8 cellular contexts compared by ENCODE assay signal in genomic region chr2:105744091-105744908, GRCh38. TPM values are rescaled to one million over a fixed set of nuclear protein-coding genes. Genes with fewer than 3 reads are reported as not detected.
DNase-seq lines count a peak whose midpoint lies in the region; ATAC-seq and TF ChIP-seq lines count a peak whose summit lies in the region.

No MANE protein-coding gene starts in this region.

- H3K9me3 ChIP-seq in SK-N-SH (no peaks in the 10 kb centered on the region), right cardiac atrium (ENCODE audit: control insufficient read depth, low read length) (no peaks in the 10 kb centered on the region)

- peak; percentile 72 for DNase-seq in Daoy (ENCODE audit: low read depth)
- peak; percentile 15 for DNase-seq in HT1080 (ENCODE audit: low read depth)
- peak; percentile 96 for DNase-seq in SK-N-SH
- DNase-seq in right cardiac atrium = peak; percentile 72 to 88 (median 88)
- DNase-seq in retinal pigment epithelial cell (ENCODE audit: low read depth) = no peak
- no peak for DNase-seq in NCI-H187 treated with DMSO at 0.1 percent for 48 hours (lab: John Stamatoyannopoulos, UW)

- peaks cover 36% of the 10 kb centered on the region for H4K20me1 ChIP-seq in SK-N-SH (ENCODE audit: insufficient read depth)

- peak overlapping the region; percentile 61 to 93 for H3K4me3 ChIP-seq in SK-N-SH (ENCODE audit: low read depth in 2 of 2, low read length in 1 of 2)
- H3K4me3 ChIP-seq in right cardiac atrium (ENCODE audit: low read length) = peak overlapping the region; percentile 85
- H3K4me3 ChIP-seq in retinal pigment epithelial cell (ENCODE audit: low read length) = peak overlapping the region; percentile 51

- TF ChIP-seq EP300 in SK-N-SH (IDR thresholded peaks at IDR 0.05; ENCODE audit: borderline replicate concordance in 1 of 2, low read depth in 1 of 2, low read length in 1 of 2) = no peak; a peak in 1 of 4 replicates

- peaks cover 6% of the 10 kb centered on the region for H3F3A ChIP-seq in SK-N-SH (replicated peaks; ENCODE audit: insufficient read depth)

- POLR2A ChIA-PET in SK-N-SH (lab: Yijun Ruan, JAX) = no interaction called here

- H3K4me1 ChIP-seq in SK-N-SH (ENCODE audit: control insufficient read depth in 1 of 2, insufficient read depth in 2 of 2, low read depth in 1 of 2, low read length in 1 of 2) (peaks cover 0 to 19% of the 10 kb centered on the region in 2 experiments; a peak in 2 of 4 replicates), right cardiac atrium (ENCODE audit: control insufficient read depth, insufficient read depth, low read length) (peaks cover 15% of the 10 kb centered on the region)

- no peak for TF ChIP-seq RAD21 in SK-N-SH (IDR thresholded peaks at IDR 0.05; ENCODE audit: low read length)

- intact Hi-C loops in right cardiac atrium (cut with DNase I) = loop anchor here in 1 of 4 donors (10.0 kb wide), 1 partner anchor 51 kb away; no protein-coding TSS in a partner anchor

- TF ChIP-seq CTCF in SK-N-SH (IDR thresholded peaks at IDR 0.05) = no peak
- TF ChIP-seq CTCF in retinal pigment epithelial cell (conservative IDR thresholded peaks at IDR 0.05; ENCODE audit: low read depth, low read length) = no peak

- H3K36me3 ChIP-seq in SK-N-SH (replicated peaks in 1 of 2; ENCODE audit: control insufficient read depth in 1 of 2, insufficient read depth in 2 of 2, low read length in 1 of 2) = no peaks in the 10 kb centered on the region

- H3K9me2 ChIP-seq in SK-N-SH = no peaks in the 10 kb centered on the region

- H3K27ac ChIP-seq in SK-N-SH (ENCODE audit: low read depth in 2 of 2, low read length in 1 of 2) = peak overlapping the region; percentile 31 to 68; a peak in 3 of 4 replicates
- H3K27ac ChIP-seq in angular gyrus (ENCODE audit: low read depth, low read length) = peak overlapping the region; percentile 29
- H3K27ac ChIP-seq in right cardiac atrium (ENCODE audit: low read length) = peak overlapping the region; percentile 86

- WGBS in SK-N-SH (ENCODE audit: low lambda C conversion rate) = 7% methylated on average over 22 of the region's 75 CpGs
- WGBS in right cardiac atrium = 1% methylated on average over 72 of the region's 75 CpGs

- H3K4me2 ChIP-seq in SK-N-SH = peak overlapping the region; percentile 68

- peak overlapping the region; percentile 71 for H2AFZ ChIP-seq in SK-N-SH (ENCODE audit: low read depth)

- peak overlapping the region; percentile 57; the same call in 1 of the 2 replicates for H3K9ac ChIP-seq in SK-N-SH

- ATAC-seq in GM21381 (IDR thresholded peaks at IDR 0.05; ENCODE audit: unreplicated experiment) = peak; percentile 78
- peak; percentile 93 for ATAC-seq in right cardiac atrium

- H3K79me2 ChIP-seq in SK-N-SH (ENCODE audit: insufficient read depth) = peaks cover 42% of the 10 kb centered on the region

- CTCF ChIA-PET in SK-N-SH (lab: Yijun Ruan, JAX) = interaction anchor here (1.6 to 2.1 kb wide), 2 partner anchors 21 to 167 kb away, joined by 5 to 7 read pairs; no protein-coding TSS in a partner anchor

- no peaks in the 10 kb centered on the region for H3K27me3 ChIP-seq in SK-N-SH (ENCODE audit: insufficient read depth)
- H3K27me3 ChIP-seq in right cardiac atrium (ENCODE audit: control insufficient read depth, insufficient read depth) = no peaks in the 10 kb centered on the region

TF ChIP-seq in SK-N-SH, 30 proteins besides CTCF, POLR2A, EP300 and RAD21:
- 0 out of 2 replicates have a peak, but pooled peaks have one; percentile 13 for TF ChIP-seq ELF1 (IDR thresholded peaks at IDR 0.05)
- no peak for TF ChIP-seq NFIC (IDR thresholded peaks at IDR 0.05; ENCODE audit: borderline replicate concordance)
- TF ChIP-seq USF2 (IDR thresholded peaks at IDR 0.05; ENCODE audit: borderline replicate concordance, low read depth, low read length) = no peak

RNA-seq across cellular contexts. Expression of gene NCK2, which starts 0.4 kb away (rescaled TPM):
- total RNA-seq in Daoy (2014; rRNA removed; shearing (Covaris generic)) = 20.5 and 25.7 TPM in 2 replicates
- total RNA-seq in HT1080 (2014; rRNA removed; shearing (Covaris generic)) = 39.9 and 51.3 TPM in 2 replicates
- polyA plus RNA-seq in HT1080 (2015; cell fraction: cytosol; rRNA removed) = 30.1 and 33.5 TPM in 2 replicates
- polyA plus RNA-seq in HT1080 (2015; cell fraction: nucleus; rRNA removed) = 10.8 and 12.7 TPM in 2 replicates
- 31.9 and 42.8 TPM in 2 replicates for polyA plus RNA-seq in SK-N-SH (2012; rRNA removed)
- polyA plus RNA-seq in SK-N-SH (2012; cell fraction: cytosol; rRNA removed) = 32.8 and 43.8 TPM in 2 replicates
- polyA plus RNA-seq in SK-N-SH (2012; cell fraction: nucleus; rRNA removed) = 9.3 and 13.0 TPM in 2 replicates
- 10 to 100 TPM; 29.9 to 39.5 (median 32.1) TPM for total RNA-seq in right cardiac atrium
- polyA plus RNA-seq in right cardiac atrium = 30.9 TPM

Comparison
In these comparisons a context has a peak if more than half of its experiments do, and no peak if none do; other contexts are left out.
1. DNase-seq: peak in Daoy (single experiment), HT1080 (single experiment), SK-N-SH (single experiment) and right cardiac atrium (3 of 3); none in retinal pigment epithelial cell (single experiment) and NCI-H187 treated with DMSO at 0.1 percent for 48 hours (single experiment).
2. H3K27ac ChIP-seq: peak in every context shown above with its lines; median percentile 86 in right cardiac atrium; 50 in SK-N-SH; 29 in angular gyrus.
3. Peak in every context shown above with its lines, with median percentiles within 50 percentile points of each other: H3K4me3 ChIP-seq.